8 cellular contexts compared by ENCODE assay signal in genomic region chrX:154727418-154728323, GRCh38. TPM values are rescaled to one million over a fixed set of nuclear protein-coding genes. Genes with fewer than 3 reads are reported as not detected.
A peak's percentile ranks its signal among the peaks of the same experiment; 100 is the strongest.
DNase-seq lines count a peak whose midpoint lies in the region; ATAC-seq and TF ChIP-seq lines count a peak whose summit lies in the region.

No MANE protein-coding gene starts in this region.

- intact Hi-C loops in left cardiac atrium (cut with DNase I) = loop anchor here in 1 of 2 donors (2.0 kb wide), 1 partner anchor 23 kb away; the partner anchor contains the start of gene GAB3
- intact Hi-C loops in sigmoid colon (cut with DNase I) = loop anchor here (2.0 kb wide), 1 partner anchor 71 kb away; no protein-coding TSS in a partner anchor

- H3K4me3 ChIP-seq in adipocyte (ENCODE audit: low read length) (no peak overlapping the region), sigmoid colon (no peak overlapping the region), smooth muscle cell (no peak overlapping the region)

- ATAC-seq in left cardiac atrium = peak; percentile 14 to 64

- WGBS in sigmoid colon, 2 donors = 56 to 73% methylated on average over 6 of the region's 6 CpGs
- 61% methylated on average over 6 of the region's 6 CpGs for WGBS in smooth muscle cell (ENCODE audit: low lambda C conversion rate)

- peak in 2 of 4 donors; percentile 16 to 56 for TF ChIP-seq EP300 in sigmoid colon (IDR thresholded peaks at IDR 0.05)

- H3K36me3 ChIP-seq in adipocyte (ENCODE audit: control insufficient read depth, insufficient read depth, low read length, severe bottlenecking) (no peaks in the 10 kb centered on the region), sigmoid colon (no peaks in the 10 kb centered on the region), smooth muscle cell (ENCODE audit: low read depth) (no peaks in the 10 kb centered on the region)

- H3F3A ChIP-seq in smooth muscle cell (ENCODE audit: low read depth) = no peaks in the 10 kb centered on the region

- H3K9me3 ChIP-seq in adipocyte (ENCODE audit: control insufficient read depth, low read length) (no peaks in the 10 kb centered on the region), sigmoid colon (no peaks in the 10 kb centered on the region), smooth muscle cell (replicated peaks; ENCODE audit: low read depth) (no peaks in the 10 kb centered on the region)

- H4K20me1 ChIP-seq in smooth muscle cell (ENCODE audit: low read depth) = no peaks in the 10 kb centered on the region

- H2AFZ ChIP-seq in smooth muscle cell (ENCODE audit: low read depth) = no peak overlapping the region

- H3K4me1 ChIP-seq in adipocyte (ENCODE audit: control insufficient read depth, insufficient read depth, low read length) (peaks cover 56% of the 10 kb centered on the region), sigmoid colon (peaks cover 0 to 64% (median 58%) of the 10 kb centered on the region in 4 donors), smooth muscle cell (ENCODE audit: low read depth) (no peaks in the 10 kb centered on the region)

- H3K4me2 ChIP-seq in smooth muscle cell = no peak overlapping the region

- H3K79me2 ChIP-seq in smooth muscle cell (ENCODE audit: low read depth) = no peaks in the 10 kb centered on the region

- DNase-seq in GM03348 (ENCODE audit: low spot score) (peak; percentile 22), adipocyte (ENCODE audit: low read depth) (peak; percentile 58), left cardiac atrium (peak; percentile 64), sigmoid colon (peak; percentile 88), epidermal melanocyte (ENCODE audit: insufficient read length, low spot score) (no peak), GM19240 (ENCODE audit: insufficient read length, low spot score) (no peak), smooth muscle cell (lab: John Stamatoyannopoulos, UW; ENCODE audit: unreplicated experiment) (no peak)
- no peak for DNase-seq in stimulated activated CD4-positive, alpha-beta T cell treated with anti-CD3 and anti-CD28 coated beads, Interleukin-15, amount 100 ng/mL, for 24 hours

- H3K9ac ChIP-seq in adipocyte (ENCODE audit: low read length) (no peak overlapping the region), smooth muscle cell (ENCODE audit: low read depth) (no peak overlapping the region)

- H3K27me3 ChIP-seq in adipocyte (replicated peaks; ENCODE audit: control insufficient read depth, insufficient read depth, low read length) (peaks cover 4% of the 10 kb centered on the region), sigmoid colon (no peaks in the 10 kb centered on the region), smooth muscle cell (ENCODE audit: low read depth) (no peaks in the 10 kb centered on the region)

- no peak for TF ChIP-seq CTCF in sigmoid colon (IDR thresholded peaks at IDR 0.05)
- no peak for TF ChIP-seq CTCF in smooth muscle cell (IDR thresholded peaks at IDR 0.05; ENCODE audit: borderline replicate concordance, insufficient read depth, poor library complexity, severe bottlenecking)

- TF ChIP-seq POLR2A in sigmoid colon (IDR thresholded peaks at IDR 0.05) = no peak

- H3K27ac ChIP-seq in sigmoid colon = peak overlapping the region; percentile 70 to 83 (median 80)
- no peak overlapping the region for H3K27ac ChIP-seq in smooth muscle cell (ENCODE audit: low read depth)

RNA-seq across cellular contexts. Expression of gene GAB3, which starts 23.2 kb away (rescaled TPM):
- 10 to 100 TPM; 10.2 to 18.1 TPM for total RNA-seq in left cardiac atrium
- 1 to 10 TPM; 2.0 to 5.5 (median 4.1) TPM for total RNA-seq in sigmoid colon
- 1 to 10 TPM in 1 of 3 donors, under 1 TPM in 2; 0.46 to 2.5 (median 0.60) TPM for polyA plus RNA-seq in sigmoid colon
- 0.63 and 0.72 TPM in 2 replicates for total RNA-seq in smooth muscle cell
- polyA plus RNA-seq in smooth muscle cell = 0.39 and 0.80 TPM in 2 replicates

RNA-seq across cellular contexts. Expression of gene DKC1, which starts 35.0 kb away (rescaled TPM):
- total RNA-seq in left cardiac atrium (10 to 100 TPM; 19.5 to 34.3 TPM), sigmoid colon (10 to 100 TPM; 18.2 to 38.8 (median 19.2) TPM), smooth muscle cell (18.7 and 23.4 TPM in 2 replicates)
- polyA plus RNA-seq in sigmoid colon (10 to 100 TPM; 19.7 to 47.5 (median 24.0) TPM), smooth muscle cell (31.2 and 35.1 TPM in 2 replicates)

Comparison
In these comparisons a context has a peak if more than half of its experiments do, and no peak if none do; other contexts are left out.
1. DNase-seq: peak in GM03348 (single experiment), adipocyte (single experiment), left cardiac atrium (single experiment) and sigmoid colon (single experiment); none in stimulated activated CD4-positive, alpha-beta T cell treated with anti-CD3 and anti-CD28 coated beads, Interleukin-15, amount 100 ng/mL, for 24 hours (single experiment), epidermal melanocyte (single experiment), GM19240 (single experiment) and smooth muscle cell (single experiment).